ENCODE assay signal across 21 cellular contexts in the genomic region with DNA sequence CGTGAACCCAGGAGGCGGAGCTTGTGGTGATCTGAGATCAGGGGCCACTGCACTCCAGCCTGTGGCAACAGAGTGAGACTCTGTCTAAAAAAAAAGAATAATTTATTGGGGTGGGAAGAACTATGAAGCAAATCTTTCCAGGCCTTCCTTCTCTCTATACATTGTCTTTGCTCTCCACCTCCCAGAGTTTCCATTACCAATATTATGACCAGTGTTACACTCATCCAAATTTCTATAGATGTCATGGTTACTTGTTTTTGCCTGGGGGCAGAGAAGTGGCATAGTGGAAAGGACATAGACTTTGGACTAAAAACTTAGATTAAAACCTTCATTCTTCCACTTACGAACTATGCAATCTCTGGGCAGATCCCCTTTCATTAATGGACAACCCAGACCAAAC. TPM values are rescaled to one million over a fixed set of nuclear protein-coding genes. Genes with fewer than 3 reads are reported as not detected.
DNase-seq lines count a peak whose midpoint lies in the region; ATAC-seq and TF ChIP-seq lines count a peak whose summit lies in the region.
"Had no signal": no experiment of that assay in that cellular context is flagged by ENCODE, and none has a peak within 500 bp of the region (broad histone marks: within the 10 kb centered on the region; RNA-seq: fewer than 3 reads in every experiment).

No MANE protein-coding gene starts in this region.

- no peaks in the 10 kb centered on the region for H3K79me2 ChIP-seq in PC-3 (ENCODE audit: low read length)

- no peaks in the 10 kb centered on the region for H3K27me3 Mint-ChIP-seq in activated CD8-positive, alpha-beta memory T cell treated with anti-CD3 and anti-CD28 coated beads, Interleukin-2, amount 10 ng/mL, durations not matched to agents 7 days and 5 days
- no peaks in the 10 kb centered on the region for H3K27me3 Mint-ChIP-seq in activated T-helper 2 cell treated with anti-CD3 and anti-CD28 coated beads, Interferon-gamma antibody, Interleukin-2, Interleukin-4, amounts not matched to agents 10 μg/mL and 5 μg/mL and 100 μg/mL, durations not matched to agents 14 hours and 24 hours and 36 hours (ENCODE audit: low read depth)
- no peaks in the 10 kb centered on the region for H3K27me3 Mint-ChIP-seq in natural killer cell (ENCODE audit: low read depth in 2 of 2)

- CTCF ChIA-PET in activated CD8-positive, alpha-beta memory T cell treated with anti-CD3 and anti-CD28 coated beads, Interleukin-2, amount 10 ng/mL, durations not matched to agents 7 days and 5 days (lab: Charles Lee), result no interaction called here
- CTCF ChIA-PET in PC-3 (lab: Charles Lee), result no interaction called here

- H3K9me2 ChIP-seq in PC-3 (replicated peaks; ENCODE audit: low read length), result 0 out of 2 replicates have a peak, but pooled peaks cover 7% of the 10 kb centered on the region

- no peak for TF ChIP-seq POLR2A in GM18505 (IDR thresholded peaks at IDR 0.05; ENCODE audit: borderline replicate concordance, extremely low read depth, insufficient read depth, insufficient read length)

- peaks cover 14% of the 10 kb centered on the region for H3K4me1 ChIP-seq in PC-3 (ENCODE audit: insufficient read depth, low read length)

- no peak overlapping the region for H2AFZ ChIP-seq in PC-3 (ENCODE audit: low read length)

- H3K9me3 Mint-ChIP-seq in activated CD8-positive, alpha-beta memory T cell treated with anti-CD3 and anti-CD28 coated beads, Interleukin-2, amount 10 ng/mL, durations not matched to agents 7 days and 5 days (ENCODE audit: low read depth), result peaks cover 5% of the 10 kb centered on the region
- no peaks in the 10 kb centered on the region for H3K9me3 Mint-ChIP-seq in activated T-helper 2 cell treated with anti-CD3 and anti-CD28 coated beads, Interferon-gamma antibody, Interleukin-2, Interleukin-4, amounts not matched to agents 10 μg/mL and 5 μg/mL and 100 μg/mL, durations not matched to agents 14 hours and 24 hours and 36 hours
- peaks cover 0 to 2% of the 10 kb centered on the region in 2 donors for H3K9me3 Mint-ChIP-seq in natural killer cell

- H3K36me3 Mint-ChIP-seq in activated CD8-positive, alpha-beta memory T cell treated with anti-CD3 and anti-CD28 coated beads, Interleukin-2, amount 10 ng/mL, durations not matched to agents 7 days and 5 days, result peaks cover 66% of the 10 kb centered on the region
- peaks cover 67% of the 10 kb centered on the region for H3K36me3 Mint-ChIP-seq in activated T-helper 2 cell treated with anti-CD3 and anti-CD28 coated beads, Interferon-gamma antibody, Interleukin-2, Interleukin-4, amounts not matched to agents 10 μg/mL and 5 μg/mL and 100 μg/mL, durations not matched to agents 14 hours and 24 hours and 36 hours (ENCODE audit: low read depth)
- peaks cover 52% of the 10 kb centered on the region for H3K36me3 Mint-ChIP-seq in natural killer cell

- no TSS peak for BruUV-seq in PC-3 (replicated peaks; lab: Mats Ljungman, UMichigan)

- intact Hi-C loops in PC-3 (cut with micrococcal nuclease) (no loop called here), natural killer cell (cut with micrococcal nuclease) (loop anchor here (10.0 kb wide), 1 partner anchor 1184 kb away; the partner anchor contains the start of gene PRRC2C)
- intact Hi-C loops in activated T-helper 2 cell treated with anti-CD3 and anti-CD28 coated beads, Interferon-gamma antibody, Interleukin-2, Interleukin-4, amounts not matched to agents 10 μg/mL and 5 μg/mL and 100 μg/mL, durations not matched to agents 14 hours and 24 hours and 36 hours (cut with micrococcal nuclease), result loop anchor here (10.0 kb wide), 1 partner anchor 1196 kb away; the partner anchor contains the start of genes GAS5 and ZBTB37

- H3K4me1 Mint-ChIP-seq in activated CD8-positive, alpha-beta memory T cell treated with anti-CD3 and anti-CD28 coated beads, Interleukin-2, amount 10 ng/mL, durations not matched to agents 7 days and 5 days, result peaks cover 84% of the 10 kb centered on the region
- H3K4me1 Mint-ChIP-seq in activated T-helper 2 cell treated with anti-CD3 and anti-CD28 coated beads, Interferon-gamma antibody, Interleukin-2, Interleukin-4, amounts not matched to agents 10 μg/mL and 5 μg/mL and 100 μg/mL, durations not matched to agents 14 hours and 24 hours and 36 hours (ENCODE audit: low read depth), result peaks cover 71% of the 10 kb centered on the region
- peaks cover 88 to 93% of the 10 kb centered on the region in 2 donors for H3K4me1 Mint-ChIP-seq in natural killer cell

- POLR2A ChIA-PET in PC-3 (lab: Charles Lee; ENCODE audit: unreplicated experiment), result interaction anchor here (0.6 kb wide), 1 partner anchor 29 kb away, joined by 5 read pairs; no protein-coding TSS in a partner anchor

- H3K9me3 ChIP-seq in PC-3 (ENCODE audit: low read length), result no peaks in the 10 kb centered on the region

- no peaks in the 10 kb centered on the region for H3K36me3 ChIP-seq in PC-3 (ENCODE audit: low read depth, low read length)

- H3K27ac Mint-ChIP-seq in activated CD8-positive, alpha-beta memory T cell treated with anti-CD3 and anti-CD28 coated beads, Interleukin-2, amount 10 ng/mL, durations not matched to agents 7 days and 5 days, result peak overlapping the region; percentile 41
- H3K27ac Mint-ChIP-seq in activated T-helper 2 cell treated with anti-CD3 and anti-CD28 coated beads, Interferon-gamma antibody, Interleukin-2, Interleukin-4, amounts not matched to agents 10 μg/mL and 5 μg/mL and 100 μg/mL, durations not matched to agents 14 hours and 24 hours and 36 hours, result peak overlapping the region; percentile 58
- H3K27ac Mint-ChIP-seq in natural killer cell, result peak overlapping the region; percentile 79 to 98

- no peaks in the 10 kb centered on the region for H3K27me3 ChIP-seq in PC-3 (ENCODE audit: low read length)

- no peak for TF ChIP-seq CTCF in PC-3 (conservative IDR thresholded peaks at IDR 0.05; ENCODE audit: low read depth, low read length)
- no peak for TF ChIP-seq CTCF in natural killer cell (IDR thresholded peaks at IDR 0.05)

- no peak overlapping the region for H3K27ac ChIP-seq in PC-3 (ENCODE audit: low read length)
- H3K27ac ChIP-seq: C4-2B had no signal

- H3F3A ChIP-seq in PC-3 (ENCODE audit: low read length, unreplicated experiment), result no peaks in the 10 kb centered on the region

- H3K4me2 ChIP-seq in PC-3 (ENCODE audit: low read length), result no peak overlapping the region

- no peaks in the 10 kb centered on the region for H4K20me1 ChIP-seq in PC-3 (ENCODE audit: low read length)

- no peak for DNase-seq in activated CD8-positive, alpha-beta memory T cell treated with anti-CD3 and anti-CD28 coated beads, Interleukin-2, amount 10 ng/mL, durations not matched to agents 7 days and 5 days
- DNase-seq in activated CD8-positive, alpha-beta memory T cell treated with anti-CD3 and anti-CD28 coated beads, Interleukin-2, amount 50 U/mL, for 48 hours, result no peak
- DNase-seq in PC-3 (peak; percentile 25), natural killer cell (no peak)
- DNase-seq in activated T-helper 2 cell treated with anti-CD3 and anti-CD28 coated beads, Interferon-gamma antibody, Interleukin-2, Interleukin-4, amounts not matched to agents 10 μg/mL and 5 μg/mL and 100 μg/mL, durations not matched to agents 14 hours and 24 hours and 36 hours (ENCODE audit: low spot score), result no peak
- DNase-seq: DMS53, EL, GF-D8, Kasumi-1, NCI-H1417, NCI-H1694 treated with DMSO at 0.1 percent for 48 hours, NCI-H446, NCI-H526 had no signal

- no peak overlapping the region for H3K9ac ChIP-seq in PC-3 (ENCODE audit: low read length)

- no peak overlapping the region for H3K4me3 ChIP-seq in PC-3 (ENCODE audit: low read length)

- ATAC-seq in activated CD8-positive, alpha-beta memory T cell treated with anti-CD3 and anti-CD28 coated beads, Interleukin-2, amount 10 ng/mL, durations not matched to agents 7 days and 5 days, result peak; percentile 7
- ATAC-seq in PC-3, result no peak
- no peak for ATAC-seq in natural killer cell
- no peak for ATAC-seq in GM18502 (IDR thresholded peaks at IDR 0.05; ENCODE audit: poor library complexity, unreplicated experiment)
- ATAC-seq in GM18505 (IDR thresholded peaks at IDR 0.05; ENCODE audit: unreplicated experiment), result no peak
- ATAC-seq in GM19397 (IDR thresholded peaks at IDR 0.05; ENCODE audit: unreplicated experiment), result no peak
- ATAC-seq: Right ventricle myocardium inferior had no signal

- no peak overlapping the region for H3K4me3 Mint-ChIP-seq in activated CD8-positive, alpha-beta memory T cell treated with anti-CD3 and anti-CD28 coated beads, Interleukin-2, amount 10 ng/mL, durations not matched to agents 7 days and 5 days
- no peak overlapping the region for H3K4me3 Mint-ChIP-seq in activated T-helper 2 cell treated with anti-CD3 and anti-CD28 coated beads, Interferon-gamma antibody, Interleukin-2, Interleukin-4, amounts not matched to agents 10 μg/mL and 5 μg/mL and 100 μg/mL, durations not matched to agents 14 hours and 24 hours and 36 hours (ENCODE audit: low read depth)
- peak overlapping the region; percentile 82 for H3K4me3 Mint-ChIP-seq in natural killer cell

RNA-seq across cellular contexts. Expression of gene FASLG, which starts 10.1 kb away (rescaled TPM):
- total RNA-seq in activated CD8-positive, alpha-beta memory T cell treated with anti-CD3 and anti-CD28 coated beads, Interleukin-2, amount 10 ng/mL, durations not matched to agents 7 days and 5 days, result 10 to 100 TPM; 21.0 to 36.1 TPM
- 0.04 TPM in 1 of 2 replicates, not detected in the other for total RNA-seq in PC-3 (2014; rRNA removed)
- 22.5 and 23.7 TPM in 2 replicates for total RNA-seq in activated T-helper 2 cell treated with anti-CD3 and anti-CD28 coated beads, Interferon-gamma antibody, Interleukin-2, Interleukin-4, amounts not matched to agents 10 μg/mL and 5 μg/mL and 100 μg/mL, durations not matched to agents 14 hours and 24 hours and 36 hours
- total RNA-seq in natural killer cell, result 10 to 100 TPM; 22.1 to 44.5 (median 24.1) TPM
- total RNA-seq: H4, MCF 10A, OCI-LY7 had no signal

Comparison
In these comparisons a context has a peak if more than half of its experiments do, and no peak if none do; other contexts are left out.
1. RNA of gene FASLG, which starts 10.1 kb away (total RNA-seq): 21.0 to 36.1 TPM in activated CD8-positive, alpha-beta memory T cell treated with anti-CD3 and anti-CD28 coated beads, Interleukin-2, amount 10 ng/mL, durations not matched to agents 7 days and 5 days, 22.1 to 44.5 TPM in natural killer cell and 22.5 to 23.7 TPM in activated T-helper 2 cell treated with anti-CD3 and anti-CD28 coated beads, Interferon-gamma antibody, Interleukin-2, Interleukin-4, amounts not matched to agents 10 μg/mL and 5 μg/mL and 100 μg/mL, durations not matched to agents 14 hours and 24 hours and 36 hours; 0.04 TPM in PC-3; every median in the first group is over 10 times any median in the second.
2. Peak in every context shown above with its lines, with median percentiles within 50 percentile points of each other: H3K27ac Mint-ChIP-seq.